In the genomic region with DNA sequence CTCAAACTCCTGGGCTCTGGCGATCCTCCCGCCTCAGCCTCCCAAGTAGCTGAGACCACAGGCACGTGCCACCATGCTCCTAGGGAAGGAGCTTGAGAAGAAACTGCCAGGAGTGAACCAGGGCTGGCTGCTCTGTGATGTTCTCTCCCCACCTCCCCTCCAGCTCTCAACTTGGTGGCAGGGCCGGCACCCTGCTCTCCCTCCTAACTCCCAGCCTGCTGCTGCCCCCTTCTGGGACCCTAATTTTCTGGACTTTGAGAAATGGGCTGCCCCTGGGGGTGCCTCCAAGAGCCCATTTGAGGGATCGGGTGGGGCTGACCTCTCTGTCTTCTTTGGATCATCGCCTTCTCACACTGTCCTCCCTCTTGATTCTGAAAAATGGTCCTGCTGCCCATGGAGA, we compare ENCODE assay signal across 9 cellular contexts. TPM values are rescaled to one million over a fixed set of nuclear protein-coding genes. Genes with fewer than 3 reads are reported as not detected.
DNase-seq lines count a peak whose midpoint lies in the region; ATAC-seq and TF ChIP-seq lines count a peak whose summit lies in the region.
"Had no signal": no experiment of that assay in that cellular context is flagged by ENCODE, and none has a peak within 500 bp of the region (broad histone marks: within the 10 kb centered on the region; RNA-seq: fewer than 3 reads in every experiment).

No MANE protein-coding gene starts in this region.

- intact Hi-C loops in CD4-positive, alpha-beta T cell (cut with DNase I, micrococcal nuclease), result no loop called here
- intact Hi-C loops in upper lobe of right lung (cut with DNase I), result no loop called here

- DNase-seq in CD4-positive, alpha-beta T cell, result peak in 7 of 10 experiments; percentile 27 to 51 (median 42)
- peak; percentile 76 to 78 for DNase-seq in activated T-cell treated with anti-CD3 and anti-CD28 coated beads, Interleukin-2, amount 50 U/mL, for 72 hours
- DNase-seq in left kidney (ENCODE audit: low read depth, low spot score), result peak; percentile 46
- DNase-seq in upper lobe of right lung, result no peak

- no peak overlapping the region for H3K27ac ChIP-seq in CD4-positive, alpha-beta T cell (ENCODE audit: low read depth, low read length)
- H3K27ac ChIP-seq in upper lobe of right lung, result no peak overlapping the region
- H3K27ac ChIP-seq: pancreas had no signal

- no peaks in the 10 kb centered on the region for H3K27me3 ChIP-seq in CD4-positive, alpha-beta T cell (ENCODE audit: control insufficient read depth, insufficient read depth, low read length)
- no peaks in the 10 kb centered on the region for H3K27me3 ChIP-seq in upper lobe of right lung
- H3K27me3 ChIP-seq: pancreas had no signal

- peaks cover 31% of the 10 kb centered on the region for H3K36me3 ChIP-seq in upper lobe of right lung
- H3K36me3 ChIP-seq: pancreas had no signal

- CTCF ChIA-PET in CD4-positive, alpha-beta T cell (lab: Charles Lee), result interaction anchor here (1.0 to 6.8 kb wide), 3 partner anchors 14 to 181 kb away, joined by 9 to 187 read pairs (median 9); partner anchors contain the start of gene STAT3

- no peak overlapping the region for H3K4me3 Mint-ChIP-seq in CD4-positive, alpha-beta T cell
- no peak overlapping the region for H3K4me3 Mint-ChIP-seq in activated T-cell treated with anti-CD3 and anti-CD28 coated beads, Interleukin-2, amount 50 U/mL, for 72 hours

- H3K4me3 ChIP-seq in upper lobe of right lung, result no peak overlapping the region
- H3K4me3 ChIP-seq: pancreas had no signal

- peaks cover 38% of the 10 kb centered on the region for H3K4me1 ChIP-seq in upper lobe of right lung

- H3K27ac Mint-ChIP-seq in CD4-positive, alpha-beta T cell, result no peak overlapping the region
- H3K27ac Mint-ChIP-seq in activated T-cell treated with anti-CD3 and anti-CD28 coated beads, Interleukin-2, amount 50 U/mL, for 72 hours, result no peak overlapping the region

- H3K4me1 Mint-ChIP-seq in CD4-positive, alpha-beta T cell (ENCODE audit: low read depth), result peaks cover 21% of the 10 kb centered on the region
- peaks cover 57% of the 10 kb centered on the region for H3K4me1 Mint-ChIP-seq in activated T-cell treated with anti-CD3 and anti-CD28 coated beads, Interleukin-2, amount 50 U/mL, for 72 hours (ENCODE audit: low read depth)

- POLR2A ChIA-PET in CD4-positive, alpha-beta T cell (lab: Charles Lee), result interaction anchor here (0.7 to 3.0 kb wide), 4 partner anchors 14 to 665 kb away, joined by 3 to 18 read pairs (median 3); partner anchors contain the start of gene STAT3

- H3K27me3 Mint-ChIP-seq in CD4-positive, alpha-beta T cell, result no peaks in the 10 kb centered on the region
- no peaks in the 10 kb centered on the region for H3K27me3 Mint-ChIP-seq in activated T-cell treated with anti-CD3 and anti-CD28 coated beads, Interleukin-2, amount 50 U/mL, for 72 hours (ENCODE audit: low read depth)

- H3K9me3 Mint-ChIP-seq in CD4-positive, alpha-beta T cell, result no peaks in the 10 kb centered on the region
- H3K9me3 Mint-ChIP-seq in activated T-cell treated with anti-CD3 and anti-CD28 coated beads, Interleukin-2, amount 50 U/mL, for 72 hours, result no peaks in the 10 kb centered on the region

- H3K36me3 Mint-ChIP-seq in CD4-positive, alpha-beta T cell (ENCODE audit: low read depth), result no peaks in the 10 kb centered on the region
- no peaks in the 10 kb centered on the region for H3K36me3 Mint-ChIP-seq in activated T-cell treated with anti-CD3 and anti-CD28 coated beads, Interleukin-2, amount 50 U/mL, for 72 hours (ENCODE audit: insufficient read depth in 2 of 2)

- no peak for TF ChIP-seq CTCF in CD4-positive, alpha-beta T cell (IDR thresholded peaks at IDR 0.05)
- TF ChIP-seq CTCF in LNCAP (IDR thresholded peaks at IDR 0.05) (peak; percentile 16; the same call in 1 of the 2 replicates), upper lobe of right lung (IDR thresholded peaks at IDR 0.05) (peak; percentile 8)

- no peak for ATAC-seq in CD4-positive, alpha-beta T cell (ENCODE audit: poor library complexity)
- peak; percentile 77 to 87 for ATAC-seq in activated T-cell treated with anti-CD3 and anti-CD28 coated beads, Interleukin-2, amount 50 U/mL, for 72 hours (replicated peaks in 1 of 2)
- no peak for ATAC-seq in upper lobe of right lung
- ATAC-seq in HG03439 (IDR thresholded peaks at IDR 0.05; ENCODE audit: unreplicated experiment), result no peak
- no peak for ATAC-seq in GM19467 (IDR thresholded peaks at IDR 0.05; ENCODE audit: unreplicated experiment)
- ATAC-seq in HG03520 (IDR thresholded peaks at IDR 0.05; ENCODE audit: unreplicated experiment), result no peak
- ATAC-seq: pancreas had no signal

- H3K9me3 ChIP-seq in CD4-positive, alpha-beta T cell (ENCODE audit: control insufficient read depth, low read length), result no peaks in the 10 kb centered on the region
- H3K9me3 ChIP-seq in upper lobe of right lung, result no peaks in the 10 kb centered on the region
- H3K9me3 ChIP-seq: pancreas had no signal

RNA-seq across cellular contexts. Expression of gene STAT3, which starts 14.9 kb away (rescaled TPM):
- total RNA-seq in CD4-positive, alpha-beta T cell, result 100 to 1,000 TPM; 315 to 319 TPM
- total RNA-seq in activated T-cell treated with anti-CD3 and anti-CD28 coated beads, Interleukin-2, amount 50 U/mL, for 72 hours, result 100 to 1,000 TPM; 346 to 380 TPM
- 309 TPM for total RNA-seq in upper lobe of right lung

RNA-seq across cellular contexts. Expression of gene CAVIN1, which starts 19.9 kb away (rescaled TPM):
- under 1 TPM; 0.14 to 0.16 TPM for total RNA-seq in CD4-positive, alpha-beta T cell
- 1 to 10 TPM; 2.4 to 4.3 TPM for total RNA-seq in activated T-cell treated with anti-CD3 and anti-CD28 coated beads, Interleukin-2, amount 50 U/mL, for 72 hours
- total RNA-seq in upper lobe of right lung, result 342 TPM

RNA-seq across cellular contexts. Expression of gene ATP6V0A1, which starts 55.5 kb away (rescaled TPM):
- total RNA-seq in CD4-positive, alpha-beta T cell, result 10 to 100 TPM; 10.4 to 14.4 TPM
- total RNA-seq in activated T-cell treated with anti-CD3 and anti-CD28 coated beads, Interleukin-2, amount 50 U/mL, for 72 hours, result 10 to 100 TPM; 22.1 TPM
- 109 TPM for total RNA-seq in upper lobe of right lung

Comparison
In these comparisons a context has a peak if more than half of its experiments do, and no peak if none do; other contexts are left out.
1. ATAC-seq: peak in activated T-cell treated with anti-CD3 and anti-CD28 coated beads, Interleukin-2, amount 50 U/mL, for 72 hours (2 of 2); none in CD4-positive, alpha-beta T cell (single experiment), upper lobe of right lung (single experiment), HG03439 (single experiment), GM19467 (single experiment) and HG03520 (single experiment).
2. RNA of gene CAVIN1, which starts 19.9 kb away (total RNA-seq): 342 TPM in upper lobe of right lung (single experiment); 2.4 to 4.3 TPM in activated T-cell treated with anti-CD3 and anti-CD28 coated beads, Interleukin-2, amount 50 U/mL, for 72 hours and 0.14 to 0.16 TPM in CD4-positive, alpha-beta T cell; every median in the first group is over 10 times any median in the second.